Comparison of ENCODE assay signal across 13 cellular contexts in genomic region chr22:37549704-37550059, GRCh38. TPM values are rescaled to one million over a fixed set of nuclear protein-coding genes. Genes with fewer than 3 reads are reported as not detected.
DNase-seq lines count a peak whose midpoint lies in the region; ATAC-seq and TF ChIP-seq lines count a peak whose summit lies in the region.
"Had no signal": no experiment of that assay in that cellular context is flagged by ENCODE, and none has a peak within 500 bp of the region (broad histone marks: within the 10 kb centered on the region; RNA-seq: fewer than 3 reads in every experiment).

No MANE protein-coding gene starts in this region.

- H3K36me3 ChIP-seq in BJ (ENCODE audit: control insufficient read depth, insufficient read depth, low read length): no peaks in the 10 kb centered on the region
- no peaks in the 10 kb centered on the region for H3K36me3 ChIP-seq in osteoblast (ENCODE audit: insufficient read depth, low read length)

- POLR2A ChIA-PET in BJ (lab: Charles Lee): interaction anchor here (1.2 kb wide), 1 partner anchor 10 kb away, joined by 9 read pairs; the partner anchor contains the start of gene CDC42EP1

- H3K27me3 ChIP-seq in BJ (ENCODE audit: control insufficient read depth, insufficient read depth, low read length) (no peaks in the 10 kb centered on the region), osteoblast (ENCODE audit: insufficient read depth, low read length) (no peaks in the 10 kb centered on the region)
- H3K27me3 ChIP-seq: foreskin keratinocyte had no signal

- peaks cover 11% of the 10 kb centered on the region for H3K4me1 Mint-ChIP-seq in activated T-helper 1 cell treated with anti-CD3 and anti-CD28 coated beads, Interleukin-12 subunit alpha, Interleukin-12 subunit beta, Interleukin-2, Interleukin-4 antibody, amounts not matched to agents 30 ng/mL and 10 ng/mL and 1 ng/mL, durations not matched to agents 14 hours and 24 hours and 36 hours (ENCODE audit: low read depth)

- CTCF ChIA-PET in BJ (lab: Yijun Ruan, JAX): interaction anchor here (0.6 to 16.8 kb wide), 6 partner anchors 9 to 421 kb away, joined by 3 to 551 read pairs (median 5); partner anchors contain the start of gene CDC42EP1

- H4K20me1 ChIP-seq in osteoblast (ENCODE audit: insufficient read depth, low read length): no peaks in the 10 kb centered on the region

- TF ChIP-seq CTCF in BJ (IDR thresholded peaks at IDR 0.05; ENCODE audit: insufficient read depth, low read depth, low read length) (peak; percentile 56), fibroblast of villous mesenchyme (IDR thresholded peaks at IDR 0.05; ENCODE audit: insufficient read depth, low read depth, low read length) (peak; percentile 40), osteoblast (IDR thresholded peaks at IDR 0.05; ENCODE audit: extremely low read depth, low read depth, low read length) (peak; percentile 54)

- peaks cover 45% of the 10 kb centered on the region for H3K4me1 ChIP-seq in osteoblast (ENCODE audit: insufficient read depth, low read length)

- H3K27ac ChIP-seq in osteoblast (ENCODE audit: low read depth, low read length): no peak overlapping the region
- H3K27ac ChIP-seq: foreskin keratinocyte had no signal

- peak overlapping the region; percentile 11 for H3K4me2 ChIP-seq in osteoblast (ENCODE audit: insufficient read depth, low read length)

- no peak for DNase-seq in BJ (ENCODE audit: low read depth)
- peak; percentile 35 to 56 for DNase-seq in SHP77 (lab: John Stamatoyannopoulos, UW)
- peak; percentile 47 for DNase-seq in fibroblast of villous mesenchyme (ENCODE audit: low read depth)
- DNase-seq in osteoblast (ENCODE audit: insufficient read length, low spot score, missing footprints): peak; percentile 96
- DNase-seq in NCI-H2107 treated with DMSO at 0.1 percent for 48 hours (lab: John Stamatoyannopoulos, UW; ENCODE audit: unreplicated experiment): no peak
- no peak for DNase-seq in activated T-helper 1 cell treated with anti-CD3 and anti-CD28 coated beads, Interleukin-12 subunit alpha, Interleukin-12 subunit beta, Interleukin-2, Interleukin-4 antibody, amounts not matched to agents 30 ng/mL and 10 ng/mL and 1 ng/mL, durations not matched to agents 14 hours and 24 hours and 36 hours (ENCODE audit: low spot score)
- DNase-seq in activated CD4-positive, CD25-positive, alpha-beta regulatory T cell (lab: John Stamatoyannopoulos, UW): no peak
- DNase-seq: foreskin keratinocyte had no signal

- no peaks in the 10 kb centered on the region for H3K79me2 ChIP-seq in osteoblast (ENCODE audit: insufficient read depth, low read length)

- H3K4me3 ChIP-seq in BJ (ENCODE audit: low read depth, low read length) (no peak overlapping the region), fibroblast of villous mesenchyme (ENCODE audit: low read depth, low read length) (no peak overlapping the region), osteoblast (ENCODE audit: insufficient read depth, low read length) (no peak overlapping the region)

- H3K9me3 ChIP-seq in osteoblast (ENCODE audit: low read depth, low read length): no peaks in the 10 kb centered on the region

- H2AFZ ChIP-seq in osteoblast (ENCODE audit: low read length): no peak overlapping the region

- H3K4me3 Mint-ChIP-seq in activated T-helper 1 cell treated with anti-CD3 and anti-CD28 coated beads, Interleukin-12 subunit alpha, Interleukin-12 subunit beta, Interleukin-2, Interleukin-4 antibody, amounts not matched to agents 30 ng/mL and 10 ng/mL and 1 ng/mL, durations not matched to agents 14 hours and 24 hours and 36 hours: no peak overlapping the region

- no peaks in the 10 kb centered on the region for H3K9me3 Mint-ChIP-seq in activated T-helper 1 cell treated with anti-CD3 and anti-CD28 coated beads, Interleukin-12 subunit alpha, Interleukin-12 subunit beta, Interleukin-2, Interleukin-4 antibody, amounts not matched to agents 30 ng/mL and 10 ng/mL and 1 ng/mL, durations not matched to agents 14 hours and 24 hours and 36 hours

- H3K36me3 Mint-ChIP-seq in activated T-helper 1 cell treated with anti-CD3 and anti-CD28 coated beads, Interleukin-12 subunit alpha, Interleukin-12 subunit beta, Interleukin-2, Interleukin-4 antibody, amounts not matched to agents 30 ng/mL and 10 ng/mL and 1 ng/mL, durations not matched to agents 14 hours and 24 hours and 36 hours (ENCODE audit: low read depth): no peaks in the 10 kb centered on the region

- intact Hi-C loops in activated T-helper 1 cell treated with anti-CD3 and anti-CD28 coated beads, Interleukin-12 subunit alpha, Interleukin-12 subunit beta, Interleukin-2, Interleukin-4 antibody, amounts not matched to agents 30 ng/mL and 10 ng/mL and 1 ng/mL, durations not matched to agents 14 hours and 24 hours and 36 hours (cut with micrococcal nuclease): no loop called here

- H3K27ac Mint-ChIP-seq in activated T-helper 1 cell treated with anti-CD3 and anti-CD28 coated beads, Interleukin-12 subunit alpha, Interleukin-12 subunit beta, Interleukin-2, Interleukin-4 antibody, amounts not matched to agents 30 ng/mL and 10 ng/mL and 1 ng/mL, durations not matched to agents 14 hours and 24 hours and 36 hours: no peak overlapping the region

- H3K27me3 Mint-ChIP-seq in activated T-helper 1 cell treated with anti-CD3 and anti-CD28 coated beads, Interleukin-12 subunit alpha, Interleukin-12 subunit beta, Interleukin-2, Interleukin-4 antibody, amounts not matched to agents 30 ng/mL and 10 ng/mL and 1 ng/mL, durations not matched to agents 14 hours and 24 hours and 36 hours (ENCODE audit: insufficient read depth): peaks cover 11% of the 10 kb centered on the region

- ATAC-seq in GM21723 (IDR thresholded peaks at IDR 0.05; ENCODE audit: unreplicated experiment): no peak
- ATAC-seq: foreskin keratinocyte, Panc1 had no signal

RNA-seq across cellular contexts. Expression of gene CDC42EP1, which starts 10.6 kb away (rescaled TPM):
- polyA plus RNA-seq in BJ (2011; rRNA removed): 19.1 and 36.3 TPM in 2 replicates
- 17.2 and 25.5 TPM in 2 replicates for polyA minus RNA-seq in BJ (2011; rRNA and poly(A)+ RNA removed)
- total RNA-seq in fibroblast of villous mesenchyme: 22.9 and 33.2 TPM in 2 replicates
- total RNA-seq in osteoblast: 28.6 and 35.5 TPM in 2 replicates
- 1.1 and 1.5 TPM in 2 replicates for total RNA-seq in activated T-helper 1 cell treated with anti-CD3 and anti-CD28 coated beads, Interleukin-12 subunit alpha, Interleukin-12 subunit beta, Interleukin-2, Interleukin-4 antibody, amounts not matched to agents 30 ng/mL and 10 ng/mL and 1 ng/mL, durations not matched to agents 14 hours and 24 hours and 36 hours

RNA-seq across cellular contexts. Expression of gene LGALS2, which starts 30.2 kb away (rescaled TPM):
- not detected in 2 replicates for polyA plus RNA-seq in BJ (2011; rRNA removed)
- polyA minus RNA-seq in BJ (2011; rRNA and poly(A)+ RNA removed): not detected in 2 replicates
- total RNA-seq in fibroblast of villous mesenchyme (not detected in 2 replicates), osteoblast (not detected in 2 replicates)
- not detected in 2 replicates for total RNA-seq in activated T-helper 1 cell treated with anti-CD3 and anti-CD28 coated beads, Interleukin-12 subunit alpha, Interleukin-12 subunit beta, Interleukin-2, Interleukin-4 antibody, amounts not matched to agents 30 ng/mL and 10 ng/mL and 1 ng/mL, durations not matched to agents 14 hours and 24 hours and 36 hours
- total RNA-seq: Daoy, foreskin keratinocyte, skeletal muscle tissue, urinary bladder had no signal
- polyA plus RNA-seq: foreskin keratinocyte had no signal

RNA-seq across cellular contexts. Expression of gene CARD10, which starts 30.5 kb away (rescaled TPM):
- 2.3 and 4.5 TPM in 2 replicates for polyA plus RNA-seq in BJ (2011; rRNA removed)
- polyA minus RNA-seq in BJ (2011; rRNA and poly(A)+ RNA removed): 3.6 and 3.9 TPM in 2 replicates
- total RNA-seq in fibroblast of villous mesenchyme (3.0 and 3.5 TPM in 2 replicates), osteoblast (11.9 and 12.7 TPM in 2 replicates)
- total RNA-seq in activated T-helper 1 cell treated with anti-CD3 and anti-CD28 coated beads, Interleukin-12 subunit alpha, Interleukin-12 subunit beta, Interleukin-2, Interleukin-4 antibody, amounts not matched to agents 30 ng/mL and 10 ng/mL and 1 ng/mL, durations not matched to agents 14 hours and 24 hours and 36 hours: not detected in 2 replicates

RNA-seq across cellular contexts. Expression of gene GGA1, which starts 59.0 kb away (rescaled TPM):
- polyA plus RNA-seq in BJ (2011; rRNA removed): 22.5 and 34.6 TPM in 2 replicates
- 16.4 and 26.2 TPM in 2 replicates for polyA minus RNA-seq in BJ (2011; rRNA and poly(A)+ RNA removed)
- total RNA-seq in fibroblast of villous mesenchyme (33.2 and 39.0 TPM in 2 replicates), osteoblast (36.2 and 38.6 TPM in 2 replicates)
- total RNA-seq in activated T-helper 1 cell treated with anti-CD3 and anti-CD28 coated beads, Interleukin-12 subunit alpha, Interleukin-12 subunit beta, Interleukin-2, Interleukin-4 antibody, amounts not matched to agents 30 ng/mL and 10 ng/mL and 1 ng/mL, durations not matched to agents 14 hours and 24 hours and 36 hours: 70.8 and 78.9 TPM in 2 replicates

Comparison
In these comparisons a context has a peak if more than half of its experiments do, and no peak if none do; other contexts are left out.
1. DNase-seq: peak in SHP77 (2 of 2), fibroblast of villous mesenchyme (single experiment) and osteoblast (single experiment); none in BJ (single experiment), NCI-H2107 treated with DMSO at 0.1 percent for 48 hours (single experiment), activated T-helper 1 cell treated with anti-CD3 and anti-CD28 coated beads, Interleukin-12 subunit alpha, Interleukin-12 subunit beta, Interleukin-2, Interleukin-4 antibody, amounts not matched to agents 30 ng/mL and 10 ng/mL and 1 ng/mL, durations not matched to agents 14 hours and 24 hours and 36 hours (single experiment) and activated CD4-positive, CD25-positive, alpha-beta regulatory T cell (0 of 4).
2. Peak in every context shown above with its lines, with median percentiles within 50 percentile points of each other: CTCF ChIP-seq.